24 cellular contexts compared by ENCODE assay signal in the genomic region with DNA sequence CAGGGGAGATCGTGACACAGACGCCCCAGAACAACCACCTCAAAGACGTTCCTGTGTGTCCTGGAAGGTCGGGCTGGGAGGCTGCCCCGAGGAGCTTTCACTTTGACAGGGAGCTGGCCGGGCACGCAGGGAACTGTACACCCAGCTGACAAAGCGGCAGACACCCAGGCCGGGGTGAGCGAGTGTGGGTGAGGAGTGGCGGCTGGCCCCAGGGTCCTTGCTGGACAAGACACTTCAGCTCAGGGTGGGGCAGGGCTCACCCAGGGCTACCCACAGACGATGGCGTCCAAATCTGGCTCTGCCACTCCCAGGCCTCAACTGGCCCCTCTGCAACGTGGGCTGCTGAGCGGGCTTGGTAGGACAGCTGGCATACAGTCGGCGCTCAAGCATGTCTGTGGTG. TPM values are rescaled to one million over a fixed set of nuclear protein-coding genes. Genes with fewer than 3 reads are reported as not detected.
"Had no signal": no experiment of that assay in that cellular context is flagged by ENCODE, and none has a peak within 500 bp of the region (broad histone marks: within the 10 kb centered on the region; RNA-seq: fewer than 3 reads in every experiment).

No MANE protein-coding gene starts in this region.

- H3K9me3 ChIP-seq: ascending aorta, lower lobe of right lung, sigmoid colon, tibial artery had no signal

- ATAC-seq: activated CD8-positive, alpha-beta T cell treated with anti-CD3 and anti-CD28 coated beads, Interleukin-2, amount 10 ng/mL, durations not matched to agents 7 days and 5 days; left colon; lower lobe of right lung had no signal

- FAIRE-seq: urothelium cell line had no signal

- DNase-seq: activated CD4-positive, alpha-beta T cell treated with anti-CD3 and anti-CD28 coated beads, Interleukin-2, amount 10 ng/mL, durations not matched to agents 24 days and 14 days; activated CD8-positive, alpha-beta T cell treated with anti-CD3 and anti-CD28 coated beads, Interleukin-2, amount 10 ng/mL, durations not matched to agents 7 days and 5 days; activated naive CD4-positive, alpha-beta T cell treated with Interleukin-2 at 50 U/mL for 16 hours; activated T-cell treated with anti-CD3 and anti-CD28 coated beads, Interleukin-2, amount 50 U/mL, for 24 hours; cerebellar nuclear complex; cortex of kidney; foreskin fibroblast; left colon; lower lobe of right lung; nucleus accumbens; sigmoid colon; stimulated activated CD4-positive, alpha-beta T cell treated with anti-CD3 and anti-CD28 coated beads, Interleukin-12 subunit alpha, Interleukin-12 subunit beta, amount 100 ng/mL, for 4 hours; stimulated activated CD4-positive, alpha-beta T cell treated with anti-CD3 and anti-CD28 coated beads, Interleukin-1b, Interleukin-23, amount 100 ng/mL, for 48 hours; stimulated activated CD8-positive, alpha-beta memory T cell treated with anti-CD3 and anti-CD28 coated beads, Interleukin-4, amount 100 ng/mL, for 48 hours; stimulated activated naive CD4-positive, alpha-beta T cell treated with Interleukin-2 at 50 U/mL for 16 hours; substantia nigra; T-helper 1 cell; T-helper 9 cell; tibial artery had no signal

- H3K27me3 Mint-ChIP-seq: activated T-cell treated with anti-CD3 and anti-CD28 coated beads, Interleukin-2, amount 50 U/mL, for 24 hours had no signal

- H3K4me3 ChIP-seq: ascending aorta, lower lobe of right lung, sigmoid colon, tibial artery had no signal

- H3K4me1 Mint-ChIP-seq: nephron had no signal

- H3K27ac Mint-ChIP-seq: activated CD4-positive, alpha-beta T cell treated with anti-CD3 and anti-CD28 coated beads, Interleukin-2, amount 10 ng/mL, durations not matched to agents 24 days and 14 days; activated CD8-positive, alpha-beta T cell treated with anti-CD3 and anti-CD28 coated beads, Interleukin-2, amount 10 ng/mL, durations not matched to agents 7 days and 5 days; activated T-helper 2 cell treated with anti-CD3 and anti-CD28 coated beads, Interferon-gamma antibody, Interleukin-2, Interleukin-4, amounts not matched to agents 10 μg/mL and 5 μg/mL and 100 μg/mL, durations not matched to agents 14 hours and 24 hours and 36 hours; mesothelial cell of epicardium; nephron had no signal

- H3K27me3 ChIP-seq: ascending aorta, sigmoid colon, tibial artery had no signal

- H3K9me3 Mint-ChIP-seq: activated CD4-positive, alpha-beta T cell treated with anti-CD3 and anti-CD28 coated beads, Interleukin-2, amount 10 ng/mL, durations not matched to agents 24 days and 14 days; activated T-cell treated with anti-CD3 and anti-CD28 coated beads, Interleukin-2, amount 50 U/mL, for 24 hours; activated T-helper 2 cell treated with anti-CD3 and anti-CD28 coated beads, Interferon-gamma antibody, Interleukin-2, Interleukin-4, amounts not matched to agents 10 μg/mL and 5 μg/mL and 100 μg/mL, durations not matched to agents 14 hours and 24 hours and 36 hours; mesothelial cell of epicardium; nephron had no signal

- H3K4me3 Mint-ChIP-seq: activated CD4-positive, alpha-beta T cell treated with anti-CD3 and anti-CD28 coated beads, Interleukin-2, amount 10 ng/mL, durations not matched to agents 24 days and 14 days; activated CD8-positive, alpha-beta T cell treated with anti-CD3 and anti-CD28 coated beads, Interleukin-2, amount 10 ng/mL, durations not matched to agents 7 days and 5 days; activated T-cell treated with anti-CD3 and anti-CD28 coated beads, Interleukin-2, amount 50 U/mL, for 24 hours; mesothelial cell of epicardium; nephron had no signal

- H3K27ac ChIP-seq: ascending aorta, lower lobe of right lung, sigmoid colon, tibial artery had no signal

RNA-seq across cellular contexts. Expression of gene FGF22, which starts 2.0 kb away (rescaled TPM):
- total RNA-seq: activated CD4-positive, alpha-beta T cell treated with anti-CD3 and anti-CD28 coated beads, Interleukin-2, amount 10 ng/mL, durations not matched to agents 24 days and 14 days; activated CD8-positive, alpha-beta T cell treated with anti-CD3 and anti-CD28 coated beads, Interleukin-2, amount 10 ng/mL, durations not matched to agents 7 days and 5 days; activated T-helper 2 cell treated with anti-CD3 and anti-CD28 coated beads, Interferon-gamma antibody, Interleukin-2, Interleukin-4, amounts not matched to agents 10 μg/mL and 5 μg/mL and 100 μg/mL, durations not matched to agents 14 hours and 24 hours and 36 hours; ascending aorta; left colon had no signal

RNA-seq across cellular contexts. Expression of gene HCN2, which starts 52.0 kb away (rescaled TPM):
- total RNA-seq: ascending aorta had no signal
